ENCODE assay signal across 1 cellular context in genomic region chr4:51844157-51845054, GRCh38.
TF ChIP-seq lines count a peak whose summit lies in the region.

No MANE protein-coding gene starts in this region.

TF ChIP-seq in HepG2, 621 proteins besides CTCF, POLR2A, EP300 and RAD21 (continued from another document and continues in another):
- TF ChIP-seq, protein P1, sequence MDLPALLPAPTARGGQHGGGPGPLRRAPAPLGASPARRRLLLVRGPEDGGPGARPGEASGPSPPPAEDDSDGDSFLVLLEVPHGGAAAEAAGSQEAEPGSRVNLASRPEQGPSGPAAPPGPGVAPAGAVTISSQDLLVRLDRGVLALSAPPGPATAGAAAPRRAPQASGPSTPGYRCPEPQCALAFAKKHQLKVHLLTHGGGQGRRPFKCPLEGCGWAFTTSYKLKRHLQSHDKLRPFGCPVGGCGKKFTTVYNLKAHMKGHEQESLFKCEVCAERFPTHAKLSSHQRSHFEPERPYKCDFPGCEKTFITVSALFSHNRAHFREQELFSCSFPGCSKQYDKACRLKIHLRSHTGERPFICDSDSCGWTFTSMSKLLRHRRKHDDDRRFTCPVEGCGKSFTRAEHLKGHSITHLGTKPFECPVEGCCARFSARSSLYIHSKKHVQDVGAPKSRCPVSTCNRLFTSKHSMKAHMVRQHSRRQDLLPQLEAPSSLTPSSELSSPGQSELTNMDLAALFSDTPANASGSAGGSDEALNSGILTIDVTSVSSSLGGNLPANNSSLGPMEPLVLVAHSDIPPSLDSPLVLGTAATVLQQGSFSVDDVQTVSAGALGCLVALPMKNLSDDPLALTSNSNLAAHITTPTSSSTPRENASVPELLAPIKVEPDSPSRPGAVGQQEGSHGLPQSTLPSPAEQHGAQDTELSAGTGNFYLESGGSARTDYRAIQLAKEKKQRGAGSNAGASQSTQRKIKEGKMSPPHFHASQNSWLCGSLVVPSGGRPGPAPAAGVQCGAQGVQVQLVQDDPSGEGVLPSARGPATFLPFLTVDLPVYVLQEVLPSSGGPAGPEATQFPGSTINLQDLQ (CRISPR knock-in tag; IDR thresholded peaks at IDR 0.05), result no peak
- TF ChIP-seq NFKBIZ (CRISPR knock-in tag; IDR thresholded peaks at IDR 0.05) (no peak), ZNF274 (CRISPR knock-in tag; IDR thresholded peaks at IDR 0.05) (no peak), TEAD3 (CRISPR knock-in tag; optimal IDR thresholded peaks at IDR 0.05; ENCODE audit: borderline replicate concordance) (peak; percentile 14), ZNF501 (CRISPR knock-in tag; IDR thresholded peaks at IDR 0.05) (peak; percentile 82), PITX1 (CRISPR knock-in tag; IDR thresholded peaks at IDR 0.05) (0 out of 2 replicates have a peak, but pooled peaks have one; percentile 24), ZNF362 (CRISPR knock-in tag; IDR thresholded peaks at IDR 0.05; ENCODE audit: borderline replicate concordance) (no peak), SALL2 (CRISPR knock-in tag; IDR thresholded peaks at IDR 0.05) (no peak), ZFP41 (CRISPR knock-in tag; IDR thresholded peaks at IDR 0.05; ENCODE audit: borderline replicate concordance) (no peak), CENPT (CRISPR knock-in tag; IDR thresholded peaks at IDR 0.05; ENCODE audit: low read depth) (no peak; the same call in 1 of the 2 replicates), HINFP (CRISPR knock-in tag; IDR thresholded peaks at IDR 0.05; ENCODE audit: low read depth) (0 out of 2 replicates have a peak, but pooled peaks have one; percentile 30), MIXL1 (CRISPR knock-in tag; IDR thresholded peaks at IDR 0.05) (no peak), ZNF24 (IDR thresholded peaks at IDR 0.05) (no peak), ATAD3A (CRISPR knock-in tag; IDR thresholded peaks at IDR 0.05) (no peak), NFAT5 (CRISPR knock-in tag; IDR thresholded peaks at IDR 0.05) (no peak), GPN1 (CRISPR knock-in tag; IDR thresholded peaks at IDR 0.05; ENCODE audit: borderline replicate concordance) (no peak), SP4 (CRISPR knock-in tag; IDR thresholded peaks at IDR 0.05) (no peak), TGIF2 (CRISPR knock-in tag; IDR thresholded peaks at IDR 0.05) (0 out of 2 replicates have a peak, but pooled peaks have one; percentile 35), ZNF17 (CRISPR knock-in tag; IDR thresholded peaks at IDR 0.05) (no peak), ZBTB1 (CRISPR knock-in tag; IDR thresholded peaks at IDR 0.05; ENCODE audit: borderline replicate concordance) (no peak), ZFP36L2 (CRISPR knock-in tag; IDR thresholded peaks at IDR 0.05) (no peak), GABPB1 (CRISPR knock-in tag; IDR thresholded peaks at IDR 0.05) (peak; percentile 89), ZNF619 (CRISPR knock-in tag; IDR thresholded peaks at IDR 0.05) (no peak), JUN (CRISPR knock-in tag; IDR thresholded peaks at IDR 0.05) (no peak), ZFP82 (CRISPR knock-in tag; IDR thresholded peaks at IDR 0.05; ENCODE audit: borderline replicate concordance) (no peak), ZNF143 (CRISPR knock-in tag; IDR thresholded peaks at IDR 0.05) (peak; percentile 93), MAFK (conservative IDR thresholded peaks at IDR 0.05 in 1 of 2, IDR thresholded peaks at IDR 0.05 in 1 of 2; ENCODE audit: low read length in 2 of 2) (no peak), RORA (CRISPR knock-in tag; IDR thresholded peaks at IDR 0.05) (no peak), SMC3 (IDR thresholded peaks at IDR 0.05; ENCODE audit: low read length) (no peak), BORCS8-MEF2B (CRISPR knock-in tag; IDR thresholded peaks at IDR 0.05) (no peak), TOE1 (CRISPR knock-in tag; IDR thresholded peaks at IDR 0.05) (no peak), MAX (IDR thresholded peaks at IDR 0.05) (peak; percentile 96), TERF1 (CRISPR knock-in tag; IDR thresholded peaks at IDR 0.05) (no peak), ZNF432 (CRISPR knock-in tag; IDR thresholded peaks at IDR 0.05; ENCODE audit: borderline replicate concordance) (no peak), MATR3 (CRISPR knock-in tag; IDR thresholded peaks at IDR 0.05) (no peak), ZEB1 (IDR thresholded peaks at IDR 0.05; ENCODE audit: insufficient replicate concordance, low read depth) (no peak), HDAC2 (CRISPR knock-in tag; IDR thresholded peaks at IDR 0.05) (no peak; the same call in 1 of the 2 replicates), ZNF292 (CRISPR knock-in tag; IDR thresholded peaks at IDR 0.05; ENCODE audit: borderline replicate concordance, low read depth) (no peak)
- TF ChIP-seq, protein P2, sequence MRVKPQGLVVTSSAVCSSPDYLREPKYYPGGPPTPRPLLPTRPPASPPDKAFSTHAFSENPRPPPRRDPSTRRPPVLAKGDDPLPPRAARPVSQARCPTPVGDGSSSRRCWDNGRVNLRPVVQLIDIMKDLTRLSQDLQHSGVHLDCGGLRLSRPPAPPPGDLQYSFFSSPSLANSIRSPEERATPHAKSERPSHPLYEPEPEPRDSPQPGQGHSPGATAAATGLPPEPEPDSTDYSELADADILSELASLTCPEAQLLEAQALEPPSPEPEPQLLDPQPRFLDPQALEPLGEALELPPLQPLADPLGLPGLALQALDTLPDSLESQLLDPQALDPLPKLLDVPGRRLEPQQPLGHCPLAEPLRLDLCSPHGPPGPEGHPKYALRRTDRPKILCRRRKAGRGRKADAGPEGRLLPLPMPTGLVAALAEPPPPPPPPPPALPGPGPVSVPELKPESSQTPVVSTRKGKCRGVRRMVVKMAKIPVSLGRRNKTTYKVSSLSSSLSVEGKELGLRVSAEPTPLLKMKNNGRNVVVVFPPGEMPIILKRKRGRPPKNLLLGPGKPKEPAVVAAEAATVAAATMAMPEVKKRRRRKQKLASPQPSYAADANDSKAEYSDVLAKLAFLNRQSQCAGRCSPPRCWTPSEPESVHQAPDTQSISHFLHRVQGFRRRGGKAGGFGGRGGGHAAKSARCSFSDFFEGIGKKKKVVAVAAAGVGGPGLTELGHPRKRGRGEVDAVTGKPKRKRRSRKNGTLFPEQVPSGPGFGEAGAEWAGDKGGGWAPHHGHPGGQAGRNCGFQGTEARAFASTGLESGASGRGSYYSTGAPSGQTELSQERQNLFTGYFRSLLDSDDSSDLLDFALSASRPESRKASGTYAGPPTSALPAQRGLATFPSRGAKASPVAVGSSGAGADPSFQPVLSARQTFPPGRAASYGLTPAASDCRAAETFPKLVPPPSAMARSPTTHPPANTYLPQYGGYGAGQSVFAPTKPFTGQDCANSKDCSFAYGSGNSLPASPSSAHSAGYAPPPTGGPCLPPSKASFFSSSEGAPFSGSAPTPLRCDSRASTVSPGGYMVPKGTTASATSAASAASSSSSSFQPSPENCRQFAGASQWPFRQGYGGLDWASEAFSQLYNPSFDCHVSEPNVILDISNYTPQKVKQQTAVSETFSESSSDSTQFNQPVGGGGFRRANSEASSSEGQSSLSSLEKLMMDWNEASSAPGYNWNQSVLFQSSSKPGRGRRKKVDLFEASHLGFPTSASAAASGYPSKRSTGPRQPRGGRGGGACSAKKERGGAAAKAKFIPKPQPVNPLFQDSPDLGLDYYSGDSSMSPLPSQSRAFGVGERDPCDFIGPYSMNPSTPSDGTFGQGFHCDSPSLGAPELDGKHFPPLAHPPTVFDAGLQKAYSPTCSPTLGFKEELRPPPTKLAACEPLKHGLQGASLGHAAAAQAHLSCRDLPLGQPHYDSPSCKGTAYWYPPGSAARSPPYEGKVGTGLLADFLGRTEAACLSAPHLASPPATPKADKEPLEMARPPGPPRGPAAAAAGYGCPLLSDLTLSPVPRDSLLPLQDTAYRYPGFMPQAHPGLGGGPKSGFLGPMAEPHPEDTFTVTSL (CRISPR knock-in tag; IDR thresholded peaks at IDR 0.05; ENCODE audit: borderline replicate concordance), result peak; percentile 19; the same call in 1 of the 2 replicates
- TF ChIP-seq, protein P3, sequence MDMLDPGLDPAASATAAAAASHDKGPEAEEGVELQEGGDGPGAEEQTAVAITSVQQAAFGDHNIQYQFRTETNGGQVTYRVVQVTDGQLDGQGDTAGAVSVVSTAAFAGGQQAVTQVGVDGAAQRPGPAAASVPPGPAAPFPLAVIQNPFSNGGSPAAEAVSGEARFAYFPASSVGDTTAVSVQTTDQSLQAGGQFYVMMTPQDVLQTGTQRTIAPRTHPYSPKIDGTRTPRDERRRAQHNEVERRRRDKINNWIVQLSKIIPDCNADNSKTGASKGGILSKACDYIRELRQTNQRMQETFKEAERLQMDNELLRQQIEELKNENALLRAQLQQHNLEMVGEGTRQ (IDR thresholded peaks at IDR 0.05; ENCODE audit: low read depth, low read length), result peak; percentile 46; the same call in 1 of the 2 replicates
- TF ChIP-seq, protein P3 (CRISPR knock-in tag; IDR thresholded peaks at IDR 0.05; ENCODE audit: borderline replicate concordance), result peak; percentile 82; the same call in 1 of the 2 replicates
- TF ChIP-seq, protein P4, sequence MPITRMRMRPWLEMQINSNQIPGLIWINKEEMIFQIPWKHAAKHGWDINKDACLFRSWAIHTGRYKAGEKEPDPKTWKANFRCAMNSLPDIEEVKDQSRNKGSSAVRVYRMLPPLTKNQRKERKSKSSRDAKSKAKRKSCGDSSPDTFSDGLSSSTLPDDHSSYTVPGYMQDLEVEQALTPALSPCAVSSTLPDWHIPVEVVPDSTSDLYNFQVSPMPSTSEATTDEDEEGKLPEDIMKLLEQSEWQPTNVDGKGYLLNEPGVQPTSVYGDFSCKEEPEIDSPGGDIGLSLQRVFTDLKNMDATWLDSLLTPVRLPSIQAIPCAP (CRISPR knock-in tag; IDR thresholded peaks at IDR 0.05; ENCODE audit: low read depth), result no peak
